ENCODE assay signal across 8 cellular contexts in the genomic region with DNA sequence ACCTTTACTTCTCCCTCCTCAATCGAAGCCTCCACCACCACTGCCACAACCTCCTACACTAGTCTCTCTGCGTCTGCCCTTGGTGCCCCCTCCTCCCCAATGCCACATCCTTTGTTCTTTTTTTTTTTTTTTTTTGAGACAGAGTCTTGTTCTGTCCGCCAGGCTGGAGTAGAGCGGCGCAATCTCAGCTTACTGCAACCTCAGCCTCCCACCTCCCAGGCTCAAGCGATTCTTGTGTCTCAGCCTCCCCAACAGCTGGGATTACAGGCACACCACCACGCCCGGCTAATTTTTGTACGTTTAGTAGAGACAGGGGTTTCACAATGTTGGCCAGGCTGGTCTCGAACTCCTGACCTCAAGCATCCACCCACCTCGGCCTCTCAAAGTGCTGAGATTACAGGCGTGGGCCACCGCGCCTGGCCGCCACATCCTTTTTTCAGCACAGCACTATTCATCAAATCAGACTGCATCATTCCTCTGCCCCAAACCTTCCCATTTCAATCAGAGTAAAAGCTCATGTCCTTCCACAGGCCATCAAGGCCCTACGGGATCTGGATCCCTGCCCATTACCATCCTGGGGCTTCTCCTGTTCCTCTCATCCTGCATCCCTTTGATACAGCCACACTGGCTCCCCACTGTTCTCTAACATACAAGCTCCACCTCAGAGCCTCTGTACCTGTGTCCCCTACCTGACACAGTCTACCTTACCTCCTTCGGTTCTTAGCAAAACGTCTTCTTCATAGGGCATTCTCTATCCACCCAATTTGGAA. TPM values are rescaled to one million over a fixed set of nuclear protein-coding genes. Genes with fewer than 3 reads are reported as not detected.
DNase-seq lines count a peak whose midpoint lies in the region; ATAC-seq, FAIRE-seq and TF ChIP-seq lines count a peak whose summit lies in the region.

No MANE protein-coding gene starts in this region.

- no TSS peak for BruUV-seq in Calu3 (replicated peaks; lab: Mats Ljungman, UMichigan)

- no peak overlapping the region for H3K27ac Mint-ChIP-seq in activated CD4-positive, alpha-beta T cell treated with anti-CD3 and anti-CD28 coated beads for 36 hours
- no peak overlapping the region for H3K27ac Mint-ChIP-seq in activated CD8-positive, alpha-beta memory T cell treated with anti-CD3 and anti-CD28 coated beads, Interleukin-2, amount 10 ng/mL, durations not matched to agents 7 days and 5 days
- H3K27ac Mint-ChIP-seq in Calu3 (ENCODE audit: unreplicated experiment): no peak overlapping the region

- H4K20me1 ChIP-seq in keratinocyte (ENCODE audit: control insufficient read depth, extremely low read depth, insufficient read depth, low read length): peaks cover 2% of the 10 kb centered on the region

- TF ChIP-seq EP300 in suprapubic skin (IDR thresholded peaks at IDR 0.05): no peak

- 62% methylated on average over 18 of the region's 18 CpGs for WGBS in suprapubic skin

- H3K36me3 ChIP-seq in keratinocyte (ENCODE audit: control insufficient read depth in 2 of 2, extremely low read depth in 1 of 2, insufficient read depth in 2 of 2, low read length in 2 of 2): peaks cover 3 to 12% of the 10 kb centered on the region in 2 experiments
- H3K36me3 ChIP-seq in suprapubic skin: peaks cover 16% of the 10 kb centered on the region

- H3K4me1 ChIP-seq in keratinocyte (ENCODE audit: control insufficient read depth, extremely low read depth, insufficient read depth, low read length) (peaks cover 17% of the 10 kb centered on the region), suprapubic skin (peaks cover 32% of the 10 kb centered on the region), foreskin keratinocyte (peaks cover 7% of the 10 kb centered on the region)

- H3K27me3 Mint-ChIP-seq in activated CD4-positive, alpha-beta T cell treated with anti-CD3 and anti-CD28 coated beads for 36 hours: no peaks in the 10 kb centered on the region
- no peaks in the 10 kb centered on the region for H3K27me3 Mint-ChIP-seq in activated CD8-positive, alpha-beta memory T cell treated with anti-CD3 and anti-CD28 coated beads, Interleukin-2, amount 10 ng/mL, durations not matched to agents 7 days and 5 days
- H3K27me3 Mint-ChIP-seq in Calu3 (ENCODE audit: unreplicated experiment): no peaks in the 10 kb centered on the region

- H3K79me2 ChIP-seq in keratinocyte (ENCODE audit: control insufficient read depth, insufficient read depth, low read length): peaks cover 56% of the 10 kb centered on the region

- dilution Hi-C loops in keratinocyte (cut with MboI; ENCODE audit: extremely low pct_ligation_motif_present, low sequenced_read_pairs): no loop called here

- H3K9me1 ChIP-seq in keratinocyte (ENCODE audit: control insufficient read depth, extremely low read depth, insufficient read depth, low read length): no peaks in the 10 kb centered on the region

- TF ChIP-seq POLR2A in suprapubic skin (IDR thresholded peaks at IDR 0.05): no peak

- TF ChIP-seq CTCF in keratinocyte (optimal IDR thresholded peaks at IDR 0.05 in 1 of 3, IDR thresholded peaks at IDR 0.05 in 1 of 3, conservative IDR thresholded peaks at IDR 0.05 in 1 of 3; ENCODE audit: extremely low read depth in 1 of 3, insufficient read depth in 2 of 3, low read length in 3 of 3): no peak
- TF ChIP-seq CTCF in suprapubic skin (IDR thresholded peaks at IDR 0.05): no peak
- no peak for TF ChIP-seq CTCF in foreskin keratinocyte (conservative IDR thresholded peaks at IDR 0.05)
- TF ChIP-seq CTCF in Calu3 (IDR thresholded peaks at IDR 0.05; ENCODE audit: unreplicated experiment): no peak

- H3K4me1 Mint-ChIP-seq in activated CD4-positive, alpha-beta T cell treated with anti-CD3 and anti-CD28 coated beads for 36 hours: peaks cover 37% of the 10 kb centered on the region
- H3K4me1 Mint-ChIP-seq in activated CD8-positive, alpha-beta memory T cell treated with anti-CD3 and anti-CD28 coated beads, Interleukin-2, amount 10 ng/mL, durations not matched to agents 7 days and 5 days: peaks cover 19% of the 10 kb centered on the region
- H3K4me1 Mint-ChIP-seq in Calu3 (ENCODE audit: low read depth, unreplicated experiment): peaks cover 9% of the 10 kb centered on the region

- peak; percentile 37 for ATAC-seq in activated CD4-positive, alpha-beta T cell treated with anti-CD3 and anti-CD28 coated beads for 36 hours
- ATAC-seq in activated CD8-positive, alpha-beta memory T cell treated with anti-CD3 and anti-CD28 coated beads, Interleukin-2, amount 10 ng/mL, durations not matched to agents 7 days and 5 days: no peak
- no peak for ATAC-seq in foreskin keratinocyte

- peaks cover 9% of the 10 kb centered on the region for H3K36me3 Mint-ChIP-seq in activated CD4-positive, alpha-beta T cell treated with anti-CD3 and anti-CD28 coated beads for 36 hours (ENCODE audit: low read depth)
- peaks cover 11% of the 10 kb centered on the region for H3K36me3 Mint-ChIP-seq in activated CD8-positive, alpha-beta memory T cell treated with anti-CD3 and anti-CD28 coated beads, Interleukin-2, amount 10 ng/mL, durations not matched to agents 7 days and 5 days
- H3K36me3 Mint-ChIP-seq in Calu3 (ENCODE audit: insufficient read depth, unreplicated experiment): peaks cover 18% of the 10 kb centered on the region

- no peaks in the 10 kb centered on the region for H3K9me3 Mint-ChIP-seq in activated CD4-positive, alpha-beta T cell treated with anti-CD3 and anti-CD28 coated beads for 36 hours (ENCODE audit: low read depth)
- H3K9me3 Mint-ChIP-seq in activated CD8-positive, alpha-beta memory T cell treated with anti-CD3 and anti-CD28 coated beads, Interleukin-2, amount 10 ng/mL, durations not matched to agents 7 days and 5 days (ENCODE audit: low read depth): no peaks in the 10 kb centered on the region
- no peaks in the 10 kb centered on the region for H3K9me3 Mint-ChIP-seq in Calu3 (ENCODE audit: low read depth, unreplicated experiment)

- CTCF ChIA-PET in activated CD4-positive, alpha-beta T cell treated with anti-CD3 and anti-CD28 coated beads for 36 hours (lab: Charles Lee): interaction anchor here (0.6 to 1.5 kb wide), 5 partner anchors 10 to 742 kb away, joined by 3 to 5 read pairs (median 3); no protein-coding TSS in a partner anchor
- CTCF ChIA-PET in activated CD8-positive, alpha-beta memory T cell treated with anti-CD3 and anti-CD28 coated beads, Interleukin-2, amount 10 ng/mL, durations not matched to agents 7 days and 5 days (lab: Charles Lee): interaction anchor here (0.7 to 1.8 kb wide), 8 partner anchors 13 to 201 kb away, joined by 3 to 5 read pairs (median 4); a partner anchor contains a TSS
- CTCF ChIA-PET in Calu3 (lab: Charles Lee): interaction anchor here (0.6 to 1.9 kb wide), 5 partner anchors 37 to 174 kb away, joined by 3 to 6 read pairs (median 5); a partner anchor contains a TSS

- no peak overlapping the region for H2AFZ ChIP-seq in keratinocyte (ENCODE audit: control insufficient read depth, low read length)

- FAIRE-seq in keratinocyte (lab: Jason Lieb, UNC): no peak

- H3K4me2 ChIP-seq in keratinocyte (ENCODE audit: control insufficient read depth, extremely low read depth, insufficient read depth, low read depth, low read length): peak overlapping the region; percentile 82

- H3K9me3 ChIP-seq in keratinocyte (ENCODE audit: control insufficient read depth, low read depth, low read length) (no peaks in the 10 kb centered on the region), suprapubic skin (no peaks in the 10 kb centered on the region)

- POLR2A ChIA-PET in activated CD4-positive, alpha-beta T cell treated with anti-CD3 and anti-CD28 coated beads for 36 hours (lab: Charles Lee): interaction anchor here (0.5 to 1.1 kb wide), 6 partner anchors 9 to 171 kb away, joined by 3 to 5 read pairs (median 3); a partner anchor contains a TSS

- no peak overlapping the region for H3K27ac ChIP-seq in keratinocyte (ENCODE audit: control insufficient read depth, insufficient read depth, low read length)
- H3K27ac ChIP-seq in suprapubic skin: no peak overlapping the region
- no peak overlapping the region for H3K27ac ChIP-seq in foreskin keratinocyte

- H3K9ac ChIP-seq in keratinocyte (ENCODE audit: control insufficient read depth, extremely low read depth, insufficient read depth, low read length): peak overlapping the region; percentile 95

- H3K4me3 ChIP-seq in keratinocyte (ENCODE audit: control insufficient read depth in 2 of 3, extremely low read depth in 1 of 3, insufficient read depth in 2 of 3, low read depth in 1 of 3, low read length in 3 of 3) (peak overlapping the region in 2 of 3 experiments; percentile 92 to 95), suprapubic skin (peak overlapping the region; percentile 96)

- H3K27me3 ChIP-seq in keratinocyte (ENCODE audit: control insufficient read depth, extremely low read depth, insufficient read depth, low read length) (no peaks in the 10 kb centered on the region), suprapubic skin (no peaks in the 10 kb centered on the region), foreskin keratinocyte (no peaks in the 10 kb centered on the region)

- peak; percentile 67 for DNase-seq in activated CD4-positive, alpha-beta T cell treated with anti-CD3 and anti-CD28 coated beads for 36 hours
- no peak for DNase-seq in activated CD4-positive, alpha-beta T cell treated with anti-CD3 and anti-CD28 coated beads for 1 hour
- DNase-seq in activated CD8-positive, alpha-beta memory T cell treated with anti-CD3 and anti-CD28 coated beads, Interleukin-2, amount 10 ng/mL, durations not matched to agents 7 days and 5 days: peak; percentile 59
- DNase-seq in keratinocyte (ENCODE audit: low read depth, low spot score) (no peak), suprapubic skin (ENCODE audit: low spot score in 2 of 2) (no peak), A172 (ENCODE audit: low spot score) (no peak), foreskin keratinocyte (no peak), Calu3 (no peak)

- intact Hi-C loops in activated CD4-positive, alpha-beta T cell treated with anti-CD3 and anti-CD28 coated beads for 36 hours (cut with DNase I, micrococcal nuclease): loop anchor here (10.0 kb wide), 2 partner anchors 128 to 1938 kb away; a partner anchor contains a TSS
- intact Hi-C loops in Calu3 (cut with micrococcal nuclease; ENCODE audit: unreplicated experiment): no loop called here

- no peak overlapping the region for H3K4me3 Mint-ChIP-seq in activated CD4-positive, alpha-beta T cell treated with anti-CD3 and anti-CD28 coated beads for 36 hours
- no peak overlapping the region for H3K4me3 Mint-ChIP-seq in activated CD8-positive, alpha-beta memory T cell treated with anti-CD3 and anti-CD28 coated beads, Interleukin-2, amount 10 ng/mL, durations not matched to agents 7 days and 5 days
- H3K4me3 Mint-ChIP-seq in Calu3 (ENCODE audit: low read depth, unreplicated experiment): no peak overlapping the region

RNA-seq across cellular contexts. Expression of a gene that starts 2.0 kb away (rescaled TPM):
- 10 to 100 TPM; 16.4 to 18.0 TPM for total RNA-seq in activated CD4-positive, alpha-beta T cell treated with anti-CD3 and anti-CD28 coated beads for 36 hours
- total RNA-seq in activated CD8-positive, alpha-beta memory T cell treated with anti-CD3 and anti-CD28 coated beads, Interleukin-2, amount 10 ng/mL, durations not matched to agents 7 days and 5 days: 10 to 100 TPM; 14.4 to 16.4 TPM
- polyA plus RNA-seq in keratinocyte: 4.7 to 6.7 TPM (median 5.2 TPM) in 3 replicates
- polyA plus RNA-seq in keratinocyte (2011; ENCODE audit: low read depth): 4.3 TPM
- polyA plus RNA-seq in keratinocyte (2011; cell fraction: cytosol; rRNA removed): 2.5 and 4.3 TPM in 2 replicates
- 5.9 and 7.6 TPM in 2 replicates for polyA plus RNA-seq in keratinocyte (2011; cell fraction: nucleus; rRNA removed)
- 2.1 and 3.9 TPM in 2 replicates for polyA plus RNA-seq in keratinocyte (2012; ENCODE audit: low replicate concordance)
- 11.0 to 29.8 TPM (median 24.6 TPM) in 3 replicates for polyA minus RNA-seq in keratinocyte
- polyA minus RNA-seq in keratinocyte (2011; cell fraction: cytosol; rRNA and poly(A)+ RNA removed): 15.7 TPM
- 15.4 and 25.7 TPM in 2 replicates for polyA minus RNA-seq in keratinocyte (2011; cell fraction: nucleus; rRNA and poly(A)+ RNA removed)
- total RNA-seq in suprapubic skin: 10 to 100 TPM; 19.6 to 27.9 (median 21.4) TPM
- total RNA-seq in A172 (2014; rRNA removed; shearing (Covaris generic)): 31.5 and 34.8 TPM in 2 replicates
- 15.2 and 15.5 TPM in 2 replicates for total RNA-seq in foreskin keratinocyte
- 0.10 and 0.11 TPM in 2 replicates for polyA plus RNA-seq in foreskin keratinocyte
- total RNA-seq in Calu3 (2022): 25.3 and 25.6 TPM in 2 replicates

RNA-seq across cellular contexts. Expression of a gene that starts 25.6 kb away (rescaled TPM):
- under 1 TPM; 0.19 to 0.21 TPM for total RNA-seq in activated CD4-positive, alpha-beta T cell treated with anti-CD3 and anti-CD28 coated beads for 36 hours
- total RNA-seq in activated CD8-positive, alpha-beta memory T cell treated with anti-CD3 and anti-CD28 coated beads, Interleukin-2, amount 10 ng/mL, durations not matched to agents 7 days and 5 days: not detected
- 0.06 to 0.21 TPM (median 0.19 TPM) in 3 replicates for polyA plus RNA-seq in keratinocyte
- polyA plus RNA-seq in keratinocyte (2011; ENCODE audit: low read depth): not detected
- polyA plus RNA-seq in keratinocyte (2011; cell fraction: cytosol; rRNA removed): 0.04 TPM in 1 of 2 replicates, not detected in the other
- 0.28 and 0.36 TPM in 2 replicates for polyA plus RNA-seq in keratinocyte (2011; cell fraction: nucleus; rRNA removed)
- polyA plus RNA-seq in keratinocyte (2012; ENCODE audit: low replicate concordance): not detected in 2 replicates
- polyA minus RNA-seq in keratinocyte: not detected in 3 replicates
- not detected for polyA minus RNA-seq in keratinocyte (2011; cell fraction: cytosol; rRNA and poly(A)+ RNA removed)
- polyA minus RNA-seq in keratinocyte (2011; cell fraction: nucleus; rRNA and poly(A)+ RNA removed): not detected in 2 replicates
- under 1 TPM in 1 of 4 donors, not detected in 3; 0.30 TPM for total RNA-seq in suprapubic skin
- total RNA-seq in A172 (2014; rRNA removed; shearing (Covaris generic)): not detected in 2 replicates
- total RNA-seq in foreskin keratinocyte: 0.04 TPM in 1 of 2 replicates, not detected in the other
- not detected in 2 replicates for polyA plus RNA-seq in foreskin keratinocyte
- total RNA-seq in Calu3 (2022): not detected in 2 replicates

RNA-seq across cellular contexts. Expression of a gene that starts 27.2 kb away (rescaled TPM):
- total RNA-seq in activated CD4-positive, alpha-beta T cell treated with anti-CD3 and anti-CD28 coated beads for 36 hours: 10 to 100 TPM; 37.5 to 46.9 TPM
- 10 to 100 TPM; 28.2 to 35.0 TPM for total RNA-seq in activated CD8-positive, alpha-beta memory T cell treated with anti-CD3 and anti-CD28 coated beads, Interleukin-2, amount 10 ng/mL, durations not matched to agents 7 days and 5 days
- polyA plus RNA-seq in keratinocyte: 83.4 to 109 TPM (median 92.7 TPM) in 3 replicates
- polyA plus RNA-seq in keratinocyte (2011; ENCODE audit: low read depth): 23.5 TPM
- 88.8 and 118 TPM in 2 replicates for polyA plus RNA-seq in keratinocyte (2011; cell fraction: cytosol; rRNA removed)
- polyA plus RNA-seq in keratinocyte (2011; cell fraction: nucleus; rRNA removed): 51.1 and 67.8 TPM in 2 replicates
- 38.5 and 66.6 TPM in 2 replicates for polyA plus RNA-seq in keratinocyte (2012; ENCODE audit: low replicate concordance)
- polyA minus RNA-seq in keratinocyte: 40.2 to 86.1 TPM (median 53.5 TPM) in 3 replicates
- polyA minus RNA-seq in keratinocyte (2011; cell fraction: cytosol; rRNA and poly(A)+ RNA removed): 57.6 TPM
- 10.2 and 19.1 TPM in 2 replicates for polyA minus RNA-seq in keratinocyte (2011; cell fraction: nucleus; rRNA and poly(A)+ RNA removed)
- total RNA-seq in suprapubic skin: 10 to 100 TPM; 21.6 to 41.2 (median 30.7) TPM
- 101 TPM in 2 replicates for total RNA-seq in A172 (2014; rRNA removed; shearing (Covaris generic))
- total RNA-seq in foreskin keratinocyte: 61.8 and 93.7 TPM in 2 replicates
- polyA plus RNA-seq in foreskin keratinocyte: 79.5 and 104 TPM in 2 replicates
- 62.0 and 65.2 TPM in 2 replicates for total RNA-seq in Calu3 (2022)

RNA-seq across cellular contexts. Expression of a gene that starts 50.5 kb away (rescaled TPM):
- under 1 TPM; 0.39 to 0.42 TPM for total RNA-seq in activated CD4-positive, alpha-beta T cell treated with anti-CD3 and anti-CD28 coated beads for 36 hours
- 1 to 10 TPM; 1.3 TPM for total RNA-seq in activated CD8-positive, alpha-beta memory T cell treated with anti-CD3 and anti-CD28 coated beads, Interleukin-2, amount 10 ng/mL, durations not matched to agents 7 days and 5 days
- polyA plus RNA-seq in keratinocyte: 0.37 to 0.73 TPM (median 0.38 TPM) in 3 replicates
- 1.3 TPM for polyA plus RNA-seq in keratinocyte (2011; ENCODE audit: low read depth)
- 0.29 and 0.32 TPM in 2 replicates for polyA plus RNA-seq in keratinocyte (2011; cell fraction: cytosol; rRNA removed)
- polyA plus RNA-seq in keratinocyte (2011; cell fraction: nucleus; rRNA removed): 1.6 and 2.1 TPM in 2 replicates
- polyA plus RNA-seq in keratinocyte (2012; ENCODE audit: low replicate concordance): 0.14 and 0.62 TPM in 2 replicates
- 0.13 to 4.1 TPM (median 2.9 TPM) in 3 replicates for polyA minus RNA-seq in keratinocyte
- polyA minus RNA-seq in keratinocyte (2011; cell fraction: cytosol; rRNA and poly(A)+ RNA removed): 0.96 TPM
- 1.2 and 1.8 TPM in 2 replicates for polyA minus RNA-seq in keratinocyte (2011; cell fraction: nucleus; rRNA and poly(A)+ RNA removed)
- total RNA-seq in suprapubic skin: 10 to 100 TPM; 11.7 to 14.8 (median 12.4) TPM
- total RNA-seq in A172 (2014; rRNA removed; shearing (Covaris generic)): 131 and 139 TPM in 2 replicates
- total RNA-seq in foreskin keratinocyte: 8.0 and 10.5 TPM in 2 replicates
- 8.8 and 10.9 TPM in 2 replicates for polyA plus RNA-seq in foreskin keratinocyte
- 0.92 and 3.6 TPM in 2 replicates for total RNA-seq in Calu3 (2022)

RNA-seq across cellular contexts. Expression of a gene that starts 51.5 kb away (rescaled TPM):
- 1 to 10 TPM; 1.5 to 2.0 TPM for total RNA-seq in activated CD4-positive, alpha-beta T cell treated with anti-CD3 and anti-CD28 coated beads for 36 hours
- 1 to 10 TPM; 2.1 to 3.0 TPM for total RNA-seq in activated CD8-positive, alpha-beta memory T cell treated with anti-CD3 and anti-CD28 coated beads, Interleukin-2, amount 10 ng/mL, durations not matched to agents 7 days and 5 days
- polyA plus RNA-seq in keratinocyte: 4.2 to 8.4 TPM (median 5.9 TPM) in 3 replicates
- 6.9 TPM for polyA plus RNA-seq in keratinocyte (2011; ENCODE audit: low read depth)
- 2.3 and 4.9 TPM in 2 replicates for polyA plus RNA-seq in keratinocyte (2011; cell fraction: cytosol; rRNA removed)
- polyA plus RNA-seq in keratinocyte (2011; cell fraction: nucleus; rRNA removed): 9.6 and 11.8 TPM in 2 replicates
- 5.0 and 6.3 TPM in 2 replicates for polyA plus RNA-seq in keratinocyte (2012; ENCODE audit: low replicate concordance)
- polyA minus RNA-seq in keratinocyte: 2.3 to 8.0 TPM (median 4.4 TPM) in 3 replicates
- 18.4 TPM for polyA minus RNA-seq in keratinocyte (2011; cell fraction: cytosol; rRNA and poly(A)+ RNA removed)
- 9.0 and 12.2 TPM in 2 replicates for polyA minus RNA-seq in keratinocyte (2011; cell fraction: nucleus; rRNA and poly(A)+ RNA removed)
- total RNA-seq in suprapubic skin: 10 to 100 TPM in 1 of 4 donors, 1 to 10 TPM in 3; 8.5 to 18.6 (median 9.2) TPM
- 66.5 and 71.6 TPM in 2 replicates for total RNA-seq in A172 (2014; rRNA removed; shearing (Covaris generic))
- 8.8 and 13.7 TPM in 2 replicates for total RNA-seq in foreskin keratinocyte
- polyA plus RNA-seq in foreskin keratinocyte: 9.1 and 11.8 TPM in 2 replicates
- 19.9 and 22.5 TPM in 2 replicates for total RNA-seq in Calu3 (2022)

Comparison
In these comparisons a context has a peak if more than half of its experiments do, and no peak if none do; other contexts are left out.
1. DNase-seq: peak in activated CD4-positive, alpha-beta T cell treated with anti-CD3 and anti-CD28 coated beads for 36 hours (single experiment) and activated CD8-positive, alpha-beta memory T cell treated with anti-CD3 and anti-CD28 coated beads, Interleukin-2, amount 10 ng/mL, durations not matched to agents 7 days and 5 days (single experiment); none in activated CD4-positive, alpha-beta T cell treated with anti-CD3 and anti-CD28 coated beads for 1 hour (single experiment), keratinocyte (single experiment), suprapubic skin (0 of 2), A172 (single experiment), foreskin keratinocyte (0 of 2) and Calu3 (single experiment).